18 cellular contexts compared by ENCODE assay signal in genomic region chr6:20866940-20867630, GRCh38.
DNase-seq lines count a peak whose midpoint lies in the region; ATAC-seq and TF ChIP-seq lines count a peak whose summit lies in the region.
"Had no signal": no experiment of that assay in that cellular context is flagged by ENCODE, and none has a peak within 500 bp of the region (broad histone marks: within the 10 kb centered on the region; RNA-seq: fewer than 3 reads in every experiment).

No MANE protein-coding gene starts in this region.

- no peaks in the 10 kb centered on the region for H3K9me3 Mint-ChIP-seq in activated CD4-positive, alpha-beta T cell treated with anti-CD3 and anti-CD28 coated beads for 36 hours (ENCODE audit: low read depth)
- H3K9me3 Mint-ChIP-seq in activated CD4-positive, alpha-beta T cell treated with anti-CD3 and anti-CD28 coated beads, Interleukin-2, amount 10 ng/mL, durations not matched to agents 7 days and 5 days: no peaks in the 10 kb centered on the region
- H3K9me3 Mint-ChIP-seq in activated CD4-positive, alpha-beta memory T cell treated with anti-CD3 and anti-CD28 coated beads, Interleukin-2, amount 10 ng/mL, durations not matched to agents 7 days and 5 days: no peaks in the 10 kb centered on the region
- H3K9me3 Mint-ChIP-seq: activated T-cell treated with anti-CD3 and anti-CD28 coated beads, Interleukin-2, amount 50 U/mL, for 24 hours had no signal

- intact Hi-C loops in activated CD4-positive, alpha-beta T cell treated with anti-CD3 and anti-CD28 coated beads for 36 hours (cut with DNase I, micrococcal nuclease): no loop called here

- H3K36me3 ChIP-seq in smooth muscle cell (ENCODE audit: low read depth): no peaks in the 10 kb centered on the region
- H3K36me3 ChIP-seq: MG63, prostate gland, suprapubic skin had no signal

- peaks cover 23% of the 10 kb centered on the region for H3K4me1 ChIP-seq in smooth muscle cell (ENCODE audit: low read depth)
- H3K4me1 ChIP-seq: prostate gland, suprapubic skin had no signal

- peaks cover 4% of the 10 kb centered on the region for H3K36me3 Mint-ChIP-seq in activated CD4-positive, alpha-beta T cell treated with anti-CD3 and anti-CD28 coated beads for 36 hours (ENCODE audit: low read depth)
- H3K36me3 Mint-ChIP-seq in activated CD4-positive, alpha-beta T cell treated with anti-CD3 and anti-CD28 coated beads, Interleukin-2, amount 10 ng/mL, durations not matched to agents 7 days and 5 days (ENCODE audit: low read depth): peaks cover 1% of the 10 kb centered on the region
- H3K36me3 Mint-ChIP-seq in activated CD4-positive, alpha-beta memory T cell treated with anti-CD3 and anti-CD28 coated beads, Interleukin-2, amount 10 ng/mL, durations not matched to agents 7 days and 5 days (ENCODE audit: low read depth): no peaks in the 10 kb centered on the region

- TF ChIP-seq CTCF in epithelial cell of esophagus (IDR thresholded peaks at IDR 0.05; ENCODE audit: insufficient read depth, low read depth, low read length, missing control alignments): no peak
- no peak for TF ChIP-seq CTCF in smooth muscle cell (IDR thresholded peaks at IDR 0.05; ENCODE audit: borderline replicate concordance, insufficient read depth, poor library complexity, severe bottlenecking)

- no peaks in the 10 kb centered on the region for H3K4me1 Mint-ChIP-seq in activated CD4-positive, alpha-beta T cell treated with anti-CD3 and anti-CD28 coated beads for 36 hours
- H3K4me1 Mint-ChIP-seq in activated CD4-positive, alpha-beta T cell treated with anti-CD3 and anti-CD28 coated beads, Interleukin-2, amount 10 ng/mL, durations not matched to agents 7 days and 5 days: no peaks in the 10 kb centered on the region
- no peaks in the 10 kb centered on the region for H3K4me1 Mint-ChIP-seq in activated CD4-positive, alpha-beta memory T cell treated with anti-CD3 and anti-CD28 coated beads, Interleukin-2, amount 10 ng/mL, durations not matched to agents 7 days and 5 days
- H3K4me1 Mint-ChIP-seq: activated naive CD8-positive, alpha-beta T cell treated with anti-CD3 and anti-CD28 coated beads, Interleukin-2, amount 50 U/mL, for 24 hours had no signal

- no peaks in the 10 kb centered on the region for H4K20me1 ChIP-seq in smooth muscle cell (ENCODE audit: low read depth)

- no peaks in the 10 kb centered on the region for H3K27me3 ChIP-seq in smooth muscle cell (ENCODE audit: low read depth)
- H3K27me3 ChIP-seq: MG63, suprapubic skin had no signal

- peak overlapping the region; percentile 29 for H3K9ac ChIP-seq in smooth muscle cell (ENCODE audit: low read depth)

- POLR2A ChIA-PET in activated CD4-positive, alpha-beta T cell treated with anti-CD3 and anti-CD28 coated beads for 36 hours (lab: Charles Lee): no interaction called here
- POLR2A ChIA-PET in activated CD4-positive, alpha-beta T cell treated with anti-CD3 and anti-CD28 coated beads, Interleukin-2, amount 10 ng/mL, durations not matched to agents 7 days and 5 days (lab: Charles Lee): no interaction called here
- POLR2A ChIA-PET in activated CD4-positive, alpha-beta memory T cell treated with anti-CD3 and anti-CD28 coated beads, Interleukin-2, amount 10 ng/mL, durations not matched to agents 7 days and 5 days (lab: Charles Lee): no interaction called here

- peak; percentile 26 for ATAC-seq in activated CD4-positive, alpha-beta T cell treated with anti-CD3 and anti-CD28 coated beads for 36 hours
- ATAC-seq: activated naive CD8-positive, alpha-beta T cell treated with anti-CD3 and anti-CD28 coated beads, Interleukin-2, amount 50 U/mL, for 24 hours had no signal

- CTCF ChIA-PET in activated CD4-positive, alpha-beta T cell treated with anti-CD3 and anti-CD28 coated beads for 36 hours (lab: Charles Lee): no interaction called here
- CTCF ChIA-PET in activated CD4-positive, alpha-beta T cell treated with anti-CD3 and anti-CD28 coated beads, Interleukin-2, amount 10 ng/mL, durations not matched to agents 7 days and 5 days (lab: Charles Lee): interaction anchor here (0.7 to 0.9 kb wide), 3 partner anchors 9 to 57 kb away, joined by 3 read pairs; no protein-coding TSS in a partner anchor
- CTCF ChIA-PET in activated CD4-positive, alpha-beta memory T cell treated with anti-CD3 and anti-CD28 coated beads, Interleukin-2, amount 10 ng/mL, durations not matched to agents 7 days and 5 days (lab: Charles Lee): no interaction called here

- peak overlapping the region; percentile 48 for H3K4me2 ChIP-seq in smooth muscle cell

- no peak overlapping the region for H3K4me3 Mint-ChIP-seq in activated CD4-positive, alpha-beta T cell treated with anti-CD3 and anti-CD28 coated beads for 36 hours
- no peak overlapping the region for H3K4me3 Mint-ChIP-seq in activated CD4-positive, alpha-beta T cell treated with anti-CD3 and anti-CD28 coated beads, Interleukin-2, amount 10 ng/mL, durations not matched to agents 7 days and 5 days
- no peak overlapping the region for H3K4me3 Mint-ChIP-seq in activated CD4-positive, alpha-beta memory T cell treated with anti-CD3 and anti-CD28 coated beads, Interleukin-2, amount 10 ng/mL, durations not matched to agents 7 days and 5 days
- H3K4me3 Mint-ChIP-seq: activated naive CD8-positive, alpha-beta T cell treated with anti-CD3 and anti-CD28 coated beads, Interleukin-2, amount 50 U/mL, for 24 hours; activated T-cell treated with anti-CD3 and anti-CD28 coated beads, Interleukin-2, amount 50 U/mL, for 24 hours had no signal

- H3K79me2 ChIP-seq in smooth muscle cell (ENCODE audit: low read depth): no peaks in the 10 kb centered on the region

- H3K27ac ChIP-seq in smooth muscle cell (ENCODE audit: low read depth): peak overlapping the region; percentile 67
- H3K27ac ChIP-seq: HL-60, prostate gland, suprapubic skin had no signal

- H3K27ac Mint-ChIP-seq in activated CD4-positive, alpha-beta T cell treated with anti-CD3 and anti-CD28 coated beads for 36 hours: no peak overlapping the region
- H3K27ac Mint-ChIP-seq in activated CD4-positive, alpha-beta T cell treated with anti-CD3 and anti-CD28 coated beads, Interleukin-2, amount 10 ng/mL, durations not matched to agents 7 days and 5 days: no peak overlapping the region
- H3K27ac Mint-ChIP-seq in activated CD4-positive, alpha-beta memory T cell treated with anti-CD3 and anti-CD28 coated beads, Interleukin-2, amount 10 ng/mL, durations not matched to agents 7 days and 5 days: no peak overlapping the region
- H3K27ac Mint-ChIP-seq: activated naive CD8-positive, alpha-beta T cell treated with anti-CD3 and anti-CD28 coated beads, Interleukin-2, amount 50 U/mL, for 24 hours; activated T-cell treated with anti-CD3 and anti-CD28 coated beads, Interleukin-2, amount 50 U/mL, for 24 hours had no signal

- no peak for DNase-seq in activated CD4-positive, alpha-beta T cell treated with anti-CD3 and anti-CD28 coated beads for 36 hours
- no peak for DNase-seq in activated CD4-positive, alpha-beta T cell treated with anti-CD3 and anti-CD28 coated beads, Interleukin-2, amount 10 ng/mL, durations not matched to agents 7 days and 5 days
- DNase-seq in NCI-H774 (lab: John Stamatoyannopoulos, UW) (peak; percentile 47), epithelial cell of esophagus (ENCODE audit: low read depth) (peak; percentile 35), smooth muscle cell (lab: John Stamatoyannopoulos, UW; ENCODE audit: unreplicated experiment) (no peak), NOMO-1 treated with dmso at 0.1 percent for 144 hours (lab: John Stamatoyannopoulos, UW; ENCODE audit: unreplicated experiment) (no peak), dermis blood vessel endothelial cell (no peak)
- no peak for DNase-seq in activated CD4-positive, alpha-beta memory T cell treated with anti-CD3 and anti-CD28 coated beads, Interleukin-2, amount 10 ng/mL, durations not matched to agents 7 days and 5 days
- DNase-seq: activated CD4-positive, alpha-beta T cell treated with anti-CD3 and anti-CD28 coated beads, Interleukin-2, amount 50 U/mL, for 1 hour; activated naive CD8-positive, alpha-beta T cell treated with anti-CD3 and anti-CD28 coated beads, Interleukin-2, amount 50 U/mL, for 24 hours; activated T-cell treated with anti-CD3 and anti-CD28 coated beads, Interleukin-2, amount 50 U/mL, for 24 hours; Calu3; erythroblast; MG63; RPMI8226 had no signal

- no peaks in the 10 kb centered on the region for H3F3A ChIP-seq in smooth muscle cell (ENCODE audit: low read depth)

- no peak overlapping the region for H3K4me3 ChIP-seq in epithelial cell of esophagus (ENCODE audit: low read length)
- H3K4me3 ChIP-seq in smooth muscle cell: no peak overlapping the region
- H3K4me3 ChIP-seq: MG63, prostate gland, suprapubic skin had no signal

- 40% methylated on average over 7 of the region's 7 CpGs for WGBS in smooth muscle cell (ENCODE audit: low lambda C conversion rate)

- no peaks in the 10 kb centered on the region for H3K27me3 Mint-ChIP-seq in activated CD4-positive, alpha-beta T cell treated with anti-CD3 and anti-CD28 coated beads for 36 hours
- H3K27me3 Mint-ChIP-seq in activated CD4-positive, alpha-beta T cell treated with anti-CD3 and anti-CD28 coated beads, Interleukin-2, amount 10 ng/mL, durations not matched to agents 7 days and 5 days: no peaks in the 10 kb centered on the region
- H3K27me3 Mint-ChIP-seq in activated CD4-positive, alpha-beta memory T cell treated with anti-CD3 and anti-CD28 coated beads, Interleukin-2, amount 10 ng/mL, durations not matched to agents 7 days and 5 days: no peaks in the 10 kb centered on the region
- H3K27me3 Mint-ChIP-seq: activated naive CD8-positive, alpha-beta T cell treated with anti-CD3 and anti-CD28 coated beads, Interleukin-2, amount 50 U/mL, for 24 hours; activated T-cell treated with anti-CD3 and anti-CD28 coated beads, Interleukin-2, amount 50 U/mL, for 24 hours had no signal

- H2AFZ ChIP-seq in smooth muscle cell (ENCODE audit: low read depth): no peak overlapping the region

- H3K9me3 ChIP-seq in smooth muscle cell (replicated peaks; ENCODE audit: low read depth): no peaks in the 10 kb centered on the region
- H3K9me3 ChIP-seq: MG63, prostate gland, suprapubic skin had no signal

Comparison
In these comparisons a context has a peak if more than half of its experiments do, and no peak if none do; other contexts are left out.
1. DNase-seq: peak in NCI-H774 (single experiment) and epithelial cell of esophagus (single experiment); none in activated CD4-positive, alpha-beta T cell treated with anti-CD3 and anti-CD28 coated beads for 36 hours (single experiment), activated CD4-positive, alpha-beta T cell treated with anti-CD3 and anti-CD28 coated beads, Interleukin-2, amount 10 ng/mL, durations not matched to agents 7 days and 5 days (single experiment), smooth muscle cell (single experiment), NOMO-1 treated with dmso at 0.1 percent for 144 hours (single experiment), dermis blood vessel endothelial cell (single experiment) and activated CD4-positive, alpha-beta memory T cell treated with anti-CD3 and anti-CD28 coated beads, Interleukin-2, amount 10 ng/mL, durations not matched to agents 7 days and 5 days (single experiment).